8 cellular contexts compared by ENCODE assay signal in the genomic region with DNA sequence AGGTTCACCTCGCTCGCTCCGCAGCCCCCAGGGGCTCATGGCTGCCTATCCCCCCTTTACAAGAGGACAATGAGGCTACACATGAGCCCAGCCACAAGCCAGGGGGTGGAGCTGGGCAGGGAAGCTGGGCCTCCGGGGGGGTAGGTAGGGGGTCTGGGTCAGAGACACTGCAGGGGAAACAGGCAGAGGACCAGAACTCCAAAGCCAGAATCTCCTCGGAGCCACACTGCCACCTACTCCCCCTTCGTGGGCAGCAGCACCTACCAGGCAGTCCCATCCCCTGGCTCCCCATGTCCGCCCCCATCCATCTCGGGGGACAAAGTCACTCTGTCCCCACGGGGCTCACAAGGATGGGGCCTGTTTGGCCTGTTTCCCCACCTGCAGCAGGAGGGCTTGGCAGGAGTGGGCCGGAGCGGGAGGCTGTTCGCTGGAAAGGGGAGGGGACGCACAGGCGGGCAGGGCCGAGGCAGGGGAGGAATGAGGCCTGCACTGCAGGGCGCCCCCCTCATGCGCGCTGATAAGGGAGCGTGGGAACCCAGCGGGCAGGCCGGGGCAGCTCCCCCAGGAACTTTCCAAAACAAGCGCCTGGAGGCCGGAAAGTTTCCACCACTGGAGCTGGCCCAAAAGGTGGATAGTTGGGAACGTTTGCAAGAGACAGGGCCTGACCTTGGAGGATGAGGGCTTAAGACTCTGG. TPM values are rescaled to one million over a fixed set of nuclear protein-coding genes. Genes with fewer than 3 reads are reported as not detected.
A peak's percentile ranks its signal among the peaks of the same experiment; 100 is the strongest.
DNase-seq lines count a peak whose midpoint lies in the region; ATAC-seq, FAIRE-seq and TF ChIP-seq lines count a peak whose summit lies in the region.

No MANE protein-coding gene starts in this region.

- peaks cover 30 to 78% of the 10 kb centered on the region in 2 donors for H3K4me1 Mint-ChIP-seq in stimulated activated naive B cell treated with anti-CD40 and anti-IgM and Interleukin-4, amounts not matched to agents 10 μg/mL and 1 μg/mL and 100 μg/mL, for 72 hours

- H3K4me1 ChIP-seq in iPS-18a (ENCODE audit: control insufficient read depth, low read depth, low read length) = peaks cover 16% of the 10 kb centered on the region

- DNase-seq in HUDEP-2 (lab: John Stamatoyannopoulos, UW; ENCODE audit: unreplicated experiment in 76 of 76) (peak in 49 of 76 experiments; percentile 21 to 86 (median 58)), astrocyte of the cerebellum (ENCODE audit: low read depth) (no peak), D721Med (ENCODE audit: insufficient read length, low spot score) (no peak), MG63 (no peak), activated gamma-delta T cell treated with Interleukin-2 at 50 U/mL for 16 hours (no peak)
- DNase-seq in stimulated activated naive B cell treated with anti-CD40 and anti-IgM and Interleukin-4, amounts not matched to agents 10 μg/mL and 1 μg/mL and 100 μg/mL, for 72 hours = no peak

- H3K27ac Mint-ChIP-seq in stimulated activated naive B cell treated with anti-CD40 and anti-IgM and Interleukin-4, amounts not matched to agents 10 μg/mL and 1 μg/mL and 100 μg/mL, for 72 hours = peak overlapping the region; percentile 56

- H3K36me3 Mint-ChIP-seq in stimulated activated naive B cell treated with anti-CD40 and anti-IgM and Interleukin-4, amounts not matched to agents 10 μg/mL and 1 μg/mL and 100 μg/mL, for 72 hours = peaks cover 12 to 22% of the 10 kb centered on the region in 2 donors

- H3K4me3 ChIP-seq in astrocyte of the cerebellum (ENCODE audit: low read depth, low read length) = peak overlapping the region; percentile 60
- H3K4me3 ChIP-seq in iPS-18a (ENCODE audit: low read length) = no peak overlapping the region
- H3K4me3 ChIP-seq in MG63 = no peak overlapping the region

- H3K36me3 ChIP-seq in iPS-18a (ENCODE audit: control insufficient read depth, low read depth, low read length) (peaks cover 12% of the 10 kb centered on the region), MG63 (peaks cover 34% of the 10 kb centered on the region)

- H3K9me3 ChIP-seq in iPS-18a (ENCODE audit: control insufficient read depth, low read depth, low read length) (no peaks in the 10 kb centered on the region), MG63 (no peaks in the 10 kb centered on the region)

- peak overlapping the region; percentile 13 for H3K9ac ChIP-seq in iPS-18a (ENCODE audit: low read length)

- H3K27me3 ChIP-seq in iPS-18a (ENCODE audit: control insufficient read depth, insufficient read depth, low read length) (no peaks in the 10 kb centered on the region), MG63 (no peaks in the 10 kb centered on the region)

- peak overlapping the region; percentile 17 to 83 for H3K4me3 Mint-ChIP-seq in stimulated activated naive B cell treated with anti-CD40 and anti-IgM and Interleukin-4, amounts not matched to agents 10 μg/mL and 1 μg/mL and 100 μg/mL, for 72 hours

- in situ Hi-C loops in astrocyte of the cerebellum (cut with HindIII; ENCODE audit: low sequenced_read_pairs) = no loop called here

- H3K27me3 Mint-ChIP-seq in stimulated activated naive B cell treated with anti-CD40 and anti-IgM and Interleukin-4, amounts not matched to agents 10 μg/mL and 1 μg/mL and 100 μg/mL, for 72 hours = no peaks in the 10 kb centered on the region

- TF ChIP-seq CTCF in astrocyte of the cerebellum (IDR thresholded peaks at IDR 0.05; ENCODE audit: low read depth, low read length, missing control alignments) (no peak), D721Med (IDR thresholded peaks at IDR 0.05; ENCODE audit: insufficient read depth, missing control alignments) (no peak)

- H3K9me3 Mint-ChIP-seq in stimulated activated naive B cell treated with anti-CD40 and anti-IgM and Interleukin-4, amounts not matched to agents 10 μg/mL and 1 μg/mL and 100 μg/mL, for 72 hours = peaks cover 3 to 5% of the 10 kb centered on the region in 2 donors

- FAIRE-seq in D721Med (lab: Jason Lieb, UNC) = no peak

- no peak for ATAC-seq in stimulated activated naive B cell treated with anti-CD40 and anti-IgM and Interleukin-4, amounts not matched to agents 10 μg/mL and 1 μg/mL and 100 μg/mL, for 72 hours (replicated peaks)
- ATAC-seq in GM21529 (IDR thresholded peaks at IDR 0.05; ENCODE audit: unreplicated experiment) = no peak

- no peak overlapping the region for H3K27ac ChIP-seq in iPS-18a (ENCODE audit: low read length)

RNA-seq across cellular contexts. Expression of a gene that starts 0.5 kb away (rescaled TPM):
- 0.40 and 4.4 TPM in 2 replicates for total RNA-seq in MG63 (2014; rRNA removed; shearing (Covaris generic); ENCODE audit: low replicate concordance)

RNA-seq across cellular contexts. Expression of a gene that starts 19.3 kb away (rescaled TPM):
- total RNA-seq in MG63 (2014; rRNA removed; shearing (Covaris generic); ENCODE audit: low replicate concordance) = 187 and 203 TPM in 2 replicates

RNA-seq across cellular contexts. Expression of a gene that starts 41.1 kb away (rescaled TPM):
- total RNA-seq in MG63 (2014; rRNA removed; shearing (Covaris generic); ENCODE audit: low replicate concordance) = not detected in 2 replicates

RNA-seq across cellular contexts. Expression of a gene that starts 52.5 kb away (rescaled TPM):
- 2.3 and 13.1 TPM in 2 replicates for total RNA-seq in MG63 (2014; rRNA removed; shearing (Covaris generic); ENCODE audit: low replicate concordance)

Comparison
In these comparisons a context has a peak if more than half of its experiments do, and no peak if none do; other contexts are left out.
1. DNase-seq: peak in HUDEP-2 (49 of 76); none in astrocyte of the cerebellum (single experiment), stimulated activated naive B cell treated with anti-CD40 and anti-IgM and Interleukin-4, amounts not matched to agents 10 μg/mL and 1 μg/mL and 100 μg/mL, for 72 hours (single experiment), D721Med (single experiment), MG63 (single experiment) and activated gamma-delta T cell treated with Interleukin-2 at 50 U/mL for 16 hours (single experiment).